ENCODE assay signal across 12 cellular contexts in genomic region chr19:15628236-15629002, GRCh38. TPM values are rescaled to one million over a fixed set of nuclear protein-coding genes. Genes with fewer than 3 reads are reported as not detected.
"Had no signal": no experiment of that assay in that cellular context is flagged by ENCODE, and none has a peak within 500 bp of the region (broad histone marks: within the 10 kb centered on the region; RNA-seq: fewer than 3 reads in every experiment).

No MANE protein-coding gene starts in this region.

- ATAC-seq: gastrocnemius medialis had no signal

- H3K9me3 ChIP-seq: gastrocnemius medialis, left lung, ovary, sigmoid colon, stomach, thyroid gland had no signal

- H3K36me3 ChIP-seq: gastrocnemius medialis, left lung, ovary, sigmoid colon, stomach, thyroid gland had no signal

- H3K4me3 ChIP-seq: gastrocnemius medialis, left lung, ovary, psoas muscle, sigmoid colon, stomach, thyroid gland had no signal

- H3K27ac ChIP-seq: dorsolateral prefrontal cortex, epithelial cell of prostate, gastrocnemius medialis, left lung, ovary, psoas muscle, sigmoid colon, stomach, thyroid gland had no signal

- H3K4me1 ChIP-seq: gastrocnemius medialis, psoas muscle, thyroid gland had no signal

- H3K27me3 ChIP-seq: ovary had no signal

RNA-seq across cellular contexts. Expression of gene CYP4F3, which starts 12.3 kb away (rescaled TPM):
- polyA plus RNA-seq: naive thymus-derived CD8-positive, alpha-beta T cell had no signal

RNA-seq across cellular contexts. Expression of gene CYP4F8, which starts 13.4 kb away (rescaled TPM):
- polyA plus RNA-seq: mammary epithelial cell; naive thymus-derived CD8-positive, alpha-beta T cell; ovary; psoas muscle; right cardiac atrium; sigmoid colon; stomach had no signal

RNA-seq across cellular contexts. Expression of gene CYP4F12, which starts 44.5 kb away (rescaled TPM):
- polyA plus RNA-seq: naive thymus-derived CD8-positive, alpha-beta T cell had no signal
